9 cellular contexts compared by ENCODE assay signal in the genomic region with DNA sequence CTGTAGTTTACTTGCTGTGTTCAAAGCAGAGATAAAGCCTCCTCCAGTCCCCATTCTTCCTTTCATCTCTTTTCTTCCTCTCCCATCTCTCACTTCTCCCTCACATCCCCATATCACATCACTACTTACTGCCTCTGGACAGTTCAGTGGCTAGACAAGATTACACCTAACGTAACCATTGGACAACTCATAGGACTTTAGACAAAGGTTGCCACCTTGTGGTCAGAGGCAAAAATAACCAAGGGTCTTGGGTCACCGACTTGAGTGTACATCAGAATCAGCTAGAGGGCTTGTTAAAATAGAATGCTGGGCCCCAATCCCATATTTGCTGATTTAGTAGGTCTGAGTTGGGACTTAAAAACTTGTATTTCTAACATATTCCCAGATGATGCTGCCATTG.
DNase-seq lines count a peak whose midpoint lies in the region; ATAC-seq, FAIRE-seq and TF ChIP-seq lines count a peak whose summit lies in the region.
"Had no signal": no experiment of that assay in that cellular context is flagged by ENCODE, and none has a peak within 500 bp of the region (broad histone marks: within the 10 kb centered on the region; RNA-seq: fewer than 3 reads in every experiment).

No MANE protein-coding gene starts in this region.

- H3K27me3 ChIP-seq in esophagus squamous epithelium = no peaks in the 10 kb centered on the region
- H3K27me3 ChIP-seq in neuronal stem cell (ENCODE audit: control insufficient read depth in 3 of 3, insufficient read depth in 3 of 3, low read depth in 1 of 3, low read length in 3 of 3) = no peaks in the 10 kb centered on the region

- H3K9ac ChIP-seq in neuronal stem cell (ENCODE audit: low read depth, low read length, poor library complexity) = no peak overlapping the region

- H2BK5ac ChIP-seq in neuronal stem cell (ENCODE audit: low read length) = no peak overlapping the region

- H2AFZ ChIP-seq in neuronal stem cell (ENCODE audit: low read length) = no peak overlapping the region

- H3K4me2 ChIP-seq in neuronal stem cell (ENCODE audit: insufficient read depth, low read length, poor library complexity, severe bottlenecking) = no peak overlapping the region

- H3K14ac ChIP-seq in neuronal stem cell (ENCODE audit: low read length) = no peak overlapping the region

- H3K23ac ChIP-seq in neuronal stem cell (ENCODE audit: low read depth, low read length, poor library complexity) = no peak overlapping the region

- H3K79me1 ChIP-seq in neuronal stem cell (ENCODE audit: low read depth, low read length) = no peaks in the 10 kb centered on the region

- no peak overlapping the region for H3K4ac ChIP-seq in neuronal stem cell (ENCODE audit: low read length)

- H2BK120ac ChIP-seq in neuronal stem cell (ENCODE audit: low read depth, low read length) = no peak overlapping the region

- no peak overlapping the region for H2BK12ac ChIP-seq in neuronal stem cell (ENCODE audit: low read length)

- H3K27ac ChIP-seq in esophagus squamous epithelium (no peak overlapping the region), neuronal stem cell (replicated peaks; ENCODE audit: low read length) (no peak overlapping the region)

- H3K4me1 ChIP-seq in esophagus squamous epithelium = no peaks in the 10 kb centered on the region
- H3K4me1 ChIP-seq in neuronal stem cell (ENCODE audit: control insufficient read depth in 2 of 2, insufficient read depth in 1 of 2, low read depth in 1 of 2, low read length in 2 of 2) = no peaks in the 10 kb centered on the region

- peak; percentile 82 for ATAC-seq in GM19395 (IDR thresholded peaks at IDR 0.05; ENCODE audit: unreplicated experiment)

- peak in 5 of 6 experiments; percentile 29 to 53 (median 37) for TF ChIP-seq CTCF in esophagus squamous epithelium (IDR thresholded peaks at IDR 0.05)

- no peak overlapping the region for H3K18ac ChIP-seq in neuronal stem cell (ENCODE audit: low read length)

- H4K8ac ChIP-seq in neuronal stem cell (ENCODE audit: low read depth, low read length) = no peak overlapping the region

- H3K36me3 ChIP-seq in esophagus squamous epithelium (no peaks in the 10 kb centered on the region), neuronal stem cell (replicated peaks in 1 of 2; ENCODE audit: control insufficient read depth in 2 of 2, insufficient read depth in 2 of 2, low read length in 2 of 2) (no peaks in the 10 kb centered on the region)

- H3K4me3 ChIP-seq in esophagus squamous epithelium (no peak overlapping the region), neuronal stem cell (ENCODE audit: low read length in 2 of 2) (no peak overlapping the region)

- WGBS in esophagus squamous epithelium, 2 donors = 0 to 10% methylated on average over 1 to 2 of the region's 2 CpGs
- no CpG with 5 or more reads among the region's 2 CpGs for WGBS in neuronal stem cell (ENCODE audit: extremely low coverage in 2 of 2, insufficient read length in 2 of 2, insufficient replicate concordance in 1 of 2), 2 donors

- H4K91ac ChIP-seq in neuronal stem cell (ENCODE audit: low read depth, low read length, poor library complexity) = no peak overlapping the region

- FAIRE-seq in TTC549 (lab: Jason Lieb, UNC) = peak; percentile 45

- TF ChIP-seq POLR2A in esophagus squamous epithelium (IDR thresholded peaks at IDR 0.05) = no peak

- no peak overlapping the region for H2BK15ac ChIP-seq in neuronal stem cell (ENCODE audit: low read length)

- H3K9me3 ChIP-seq in esophagus squamous epithelium = no peaks in the 10 kb centered on the region
- no peaks in the 10 kb centered on the region for H3K9me3 ChIP-seq in neuronal stem cell (replicated peaks in 1 of 2; ENCODE audit: control insufficient read depth in 2 of 2, insufficient read depth in 1 of 2, low read depth in 1 of 2, low read length in 2 of 2)

- no peak overlapping the region for H2AK5ac ChIP-seq in neuronal stem cell (ENCODE audit: low read depth, low read length)

- peak; percentile 2 for DNase-seq in DMS79 treated with DMSO at 0.1 percent for 48 hours (lab: John Stamatoyannopoulos, UW)
- no peak for DNase-seq in DMS79 (lab: John Stamatoyannopoulos, UW)
- peak; percentile 78 for DNase-seq in NCI-H1092 (lab: John Stamatoyannopoulos, UW)
- DNase-seq in esophagus squamous epithelium (lab: John Stamatoyannopoulos, UW) = no peak
- DNase-seq in neuronal stem cell (ENCODE audit: low spot score) = peak; percentile 37
- DNase-seq in dedifferentiated amniotic fluid mesenchymal stem cell (ENCODE audit: extremely low spot score) = no peak
- DNase-seq: activated naive CD8-positive, alpha-beta T cell treated with anti-CD3 and anti-CD28 coated beads, Interleukin-2, amount 10 ng/mL, durations not matched to agents 7 days and 5 days had no signal

- intact Hi-C loops in esophagus squamous epithelium (cut with DNase I) = no loop called here

Comparison
In these comparisons a context has a peak if more than half of its experiments do, and no peak if none do; other contexts are left out.
1. DNase-seq: peak in DMS79 treated with DMSO at 0.1 percent for 48 hours (single experiment), NCI-H1092 (single experiment) and neuronal stem cell (single experiment); none in DMS79 (single experiment), esophagus squamous epithelium (single experiment) and dedifferentiated amniotic fluid mesenchymal stem cell (single experiment).